8 cellular contexts compared by ENCODE assay signal in genomic region chr19:13149628-13150186, GRCh38. TPM values are rescaled to one million over a fixed set of nuclear protein-coding genes. Genes with fewer than 3 reads are reported as not detected.
DNase-seq lines count a peak whose midpoint lies in the region; ATAC-seq and TF ChIP-seq lines count a peak whose summit lies in the region.

No MANE protein-coding gene starts in this region.

- no peak overlapping the region for H3K27ac ChIP-seq in urinary bladder (ENCODE audit: low read depth)

- DNase-seq in DMS 273 (lab: John Stamatoyannopoulos, UW; ENCODE audit: unreplicated experiment) (peak; percentile 75), DMS 273 treated with DMSO at 0.1 percent for 48 hours (lab: John Stamatoyannopoulos, UW) (no peak), mucosa of gallbladder (ENCODE audit: low spot score) (peak; percentile 35), mesenteric fat pad (ENCODE audit: low spot score) (no peak)
- peak; percentile 9 for DNase-seq in effector CD4-positive, alpha-beta T cell

- H3K4me1 ChIP-seq in urinary bladder (ENCODE audit: insufficient read depth), result peaks cover 2% of the 10 kb centered on the region

- no peaks in the 10 kb centered on the region for H3K36me3 ChIP-seq in urinary bladder (ENCODE audit: insufficient read depth)

- peak overlapping the region; percentile 57 for H3K4me3 ChIP-seq in urinary bladder (ENCODE audit: low read depth, low read length)

- WGBS in urinary bladder, result under 1% methylated on average over 46 of the region's 46 CpGs

- ATAC-seq in HG03354 (IDR thresholded peaks at IDR 0.05; ENCODE audit: poor library complexity, severe bottlenecking, unreplicated experiment) (peak; percentile 1), SK-N-SH treated with all-trans-retinoic acid at 6 μM for 48 hours (peak; percentile 14)

TF ChIP-seq in SK-N-SH treated with all-trans-retinoic acid at 6 μM for 48 hours, 23 proteins besides CTCF, POLR2A, EP300 and RAD21:
- TF ChIP-seq PATZ1 (CRISPR knock-in tag; IDR thresholded peaks at IDR 0.05; ENCODE audit: borderline replicate concordance), result no peak
- no peak for TF ChIP-seq TOX (CRISPR knock-in tag; IDR thresholded peaks at IDR 0.05; ENCODE audit: borderline replicate concordance)
- TF ChIP-seq ZC3H10 (CRISPR knock-in tag; IDR thresholded peaks at IDR 0.05), result no peak
- no peak for TF ChIP-seq ZFP3 (CRISPR knock-in tag; IDR thresholded peaks at IDR 0.05)
- no peak for TF ChIP-seq ESRRG (CRISPR knock-in tag; IDR thresholded peaks at IDR 0.05)
- TF ChIP-seq ARNTL (CRISPR knock-in tag; IDR thresholded peaks at IDR 0.05; ENCODE audit: borderline replicate concordance, low read depth), result no peak
- TF ChIP-seq SNAI2 (CRISPR knock-in tag; IDR thresholded peaks at IDR 0.05), result no peak
- no peak for TF ChIP-seq PPARA (CRISPR knock-in tag; IDR thresholded peaks at IDR 0.05; ENCODE audit: borderline replicate concordance)
- no peak for TF ChIP-seq ZNF565 (CRISPR knock-in tag; conservative IDR thresholded peaks at IDR 0.05; ENCODE audit: low read depth)
- no peak for TF ChIP-seq ZNF70 (CRISPR knock-in tag; IDR thresholded peaks at IDR 0.05)
- no peak for TF ChIP-seq POU6F1 (CRISPR knock-in tag; IDR thresholded peaks at IDR 0.05; ENCODE audit: borderline replicate concordance, low read depth)
- no peak for TF ChIP-seq CREB5 (CRISPR knock-in tag; IDR thresholded peaks at IDR 0.05; ENCODE audit: low read depth)
- TF ChIP-seq ZFP30 (CRISPR knock-in tag; IDR thresholded peaks at IDR 0.05), result no peak
- no peak for TF ChIP-seq CSDC2 (CRISPR knock-in tag; IDR thresholded peaks at IDR 0.05)
- no peak for TF ChIP-seq ZNF8 (CRISPR knock-in tag; IDR thresholded peaks at IDR 0.05)
- TF ChIP-seq TCF4 (CRISPR knock-in tag; IDR thresholded peaks at IDR 0.05; ENCODE audit: borderline replicate concordance), result no peak
- TF ChIP-seq CSRNP3 (CRISPR knock-in tag; IDR thresholded peaks at IDR 0.05), result no peak
- no peak for TF ChIP-seq TSHZ2 (CRISPR knock-in tag; IDR thresholded peaks at IDR 0.05)
TF ChIP-seq in SK-N-SH treated with all-trans-retinoic acid at 6 μM for 48 hours: peak in this region for 0.

RNA-seq across cellular contexts. Expression of gene STX10, which starts 0.5 kb away (rescaled TPM):
- total RNA-seq in mucosa of gallbladder (57.7 TPM), urinary bladder (26.4 TPM), mesenteric fat pad (45.4 TPM)
- polyA plus RNA-seq in urinary bladder, result 76.1 TPM

RNA-seq across cellular contexts. Expression of gene IER2, which starts 0.5 kb away (rescaled TPM):
- 103 TPM for total RNA-seq in mucosa of gallbladder
- 17.0 TPM for total RNA-seq in urinary bladder
- 268 TPM for polyA plus RNA-seq in urinary bladder
- 229 TPM for total RNA-seq in mesenteric fat pad

RNA-seq across cellular contexts. Expression of gene NACC1, which starts 31.6 kb away (rescaled TPM):
- total RNA-seq in mucosa of gallbladder, result 72.0 TPM
- 10.2 TPM for total RNA-seq in urinary bladder
- 25.7 TPM for polyA plus RNA-seq in urinary bladder
- total RNA-seq in mesenteric fat pad, result 45.2 TPM

RNA-seq across cellular contexts. Expression of gene TRMT1, which starts 33.2 kb away (rescaled TPM):
- 35.0 TPM for total RNA-seq in mucosa of gallbladder
- total RNA-seq in urinary bladder, result 16.5 TPM
- 31.2 TPM for polyA plus RNA-seq in urinary bladder
- total RNA-seq in mesenteric fat pad, result 33.2 TPM

RNA-seq across cellular contexts. Expression of gene LYL1, which starts 47.0 kb away (rescaled TPM):
- 11.7 TPM for total RNA-seq in mucosa of gallbladder
- total RNA-seq in urinary bladder, result 4.8 TPM
- 15.7 TPM for polyA plus RNA-seq in urinary bladder
- total RNA-seq in mesenteric fat pad, result 11.5 TPM

Comparison
In these comparisons a context has a peak if more than half of its experiments do, and no peak if none do; other contexts are left out.
1. DNase-seq: peak in DMS 273 (single experiment), effector CD4-positive, alpha-beta T cell (single experiment) and mucosa of gallbladder (single experiment); none in DMS 273 treated with DMSO at 0.1 percent for 48 hours (single experiment) and mesenteric fat pad (single experiment).